Comparison of ENCODE assay signal across 2 cellular contexts in the genomic region with DNA sequence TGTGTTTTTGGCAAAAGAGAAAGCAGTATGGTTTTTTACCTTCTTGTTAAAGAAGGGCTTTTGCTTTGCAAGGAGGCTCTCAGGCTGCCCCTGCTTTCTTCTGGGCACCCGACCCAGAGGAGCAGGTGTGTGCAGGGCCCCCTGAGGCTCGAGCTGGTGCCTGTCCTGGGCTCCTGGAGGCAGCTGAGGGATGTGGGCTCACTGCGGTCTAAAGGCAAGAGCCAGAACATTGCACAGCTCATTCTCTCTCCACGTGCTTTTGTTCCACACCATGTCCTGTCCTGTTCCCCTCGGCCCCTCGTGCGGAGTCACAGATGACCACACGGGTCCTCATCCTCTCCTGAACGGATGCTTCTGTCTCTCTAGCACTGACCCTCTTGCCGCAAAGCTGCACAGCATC.
TF ChIP-seq lines count a peak whose summit lies in the region.

No MANE protein-coding gene starts in this region.

TF ChIP-seq in GM23338, 12 proteins besides CTCF, POLR2A, EP300 and RAD21:
- TF ChIP-seq POLR2AphosphoS5 (IDR thresholded peaks at IDR 0.05; ENCODE audit: low read depth) = no peak
- no peak for TF ChIP-seq NANOG (IDR thresholded peaks at IDR 0.05; ENCODE audit: borderline replicate concordance)
- no peak for TF ChIP-seq ZNF114 (CRISPR knock-in tag; IDR thresholded peaks at IDR 0.05)

TF ChIP-seq in H1, 55 proteins besides CTCF, POLR2A, EP300 and RAD21:
- TF ChIP-seq ZNF274 (IDR thresholded peaks at IDR 0.05; ENCODE audit: borderline replicate concordance, extremely low read depth, low read length) (no peak), EZH2 (IDR thresholded peaks at IDR 0.05; ENCODE audit: low read depth, low read length, severe bottlenecking) (no peak), SIX5 (IDR thresholded peaks at IDR 0.05; ENCODE audit: low read depth, low read length) (no peak), GABPA (IDR thresholded peaks at IDR 0.05; ENCODE audit: borderline replicate concordance, insufficient read depth, low read length) (no peak), TEAD4 (IDR thresholded peaks at IDR 0.05; ENCODE audit: low read depth, low read length) (no peak), EGR1 (IDR thresholded peaks at IDR 0.05; ENCODE audit: borderline replicate concordance, low read depth, low read length) (no peak), HDAC2 (IDR thresholded peaks at IDR 0.05; ENCODE audit: borderline replicate concordance in 1 of 2, low read depth in 2 of 2, low read length in 2 of 2) (no peak), CHD2 (IDR thresholded peaks at IDR 0.05; ENCODE audit: low read length) (no peak), CHD1 (IDR thresholded peaks at IDR 0.05; ENCODE audit: low read depth, low read length) (no peak)
- TF ChIP-seq, protein P1, sequence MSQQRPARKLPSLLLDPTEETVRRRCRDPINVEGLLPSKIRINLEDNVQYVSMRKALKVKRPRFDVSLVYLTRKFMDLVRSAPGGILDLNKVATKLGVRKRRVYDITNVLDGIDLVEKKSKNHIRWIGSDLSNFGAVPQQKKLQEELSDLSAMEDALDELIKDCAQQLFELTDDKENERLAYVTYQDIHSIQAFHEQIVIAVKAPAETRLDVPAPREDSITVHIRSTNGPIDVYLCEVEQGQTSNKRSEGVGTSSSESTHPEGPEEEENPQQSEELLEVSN (IDR thresholded peaks at IDR 0.05) = no peak
